In genomic region chr10:1007583-1007982, GRCh38 we compare ENCODE assay signal across 26 cellular contexts. TPM values are rescaled to one million over a fixed set of nuclear protein-coding genes. Genes with fewer than 3 reads are reported as not detected.
"Had no signal": no experiment of that assay in that cellular context is flagged by ENCODE, and none has a peak within 500 bp of the region (broad histone marks: within the 10 kb centered on the region; RNA-seq: fewer than 3 reads in every experiment).

No MANE protein-coding gene starts in this region.

- H3K27ac ChIP-seq: adrenal gland, breast epithelium, gastrocnemius medialis, heart left ventricle, ovary, thoracic aorta, upper lobe of right lung had no signal

- ATAC-seq: activated T-helper 17 cell treated with anti-CD3 and anti-CD28 coated beads, Interleukin-2, amount 50 U/mL, for 72 hours; esophagus mucosa; gastrocnemius medialis; heart left ventricle; naive thymus-derived CD4-positive, alpha-beta T cell; sciatic nerve; stimulated activated naive B cell treated with anti-CD40 and anti-IgM and Interleukin-4, amounts not matched to agents 10 μg/mL and 1 μg/mL and 100 μg/mL, for 72 hours; upper lobe of right lung had no signal

- H3K27me3 ChIP-seq: adrenal gland, breast epithelium, gastrocnemius medialis, heart left ventricle, ovary, upper lobe of right lung had no signal

- H3K9me3 ChIP-seq: gastrocnemius medialis, thoracic aorta had no signal

- FAIRE-seq: astrocyte had no signal

- H3K27me3 Mint-ChIP-seq: activated T-helper 17 cell treated with anti-CD3 and anti-CD28 coated beads, Interleukin-2, amount 50 U/mL, for 72 hours; memory B cell; naive thymus-derived CD4-positive, alpha-beta T cell; stimulated activated naive B cell treated with anti-CD40 and anti-IgM and Interleukin-4, amounts not matched to agents 10 μg/mL and 1 μg/mL and 100 μg/mL, for 72 hours had no signal

- H3K4me1 ChIP-seq: adrenal gland, breast epithelium, gastrocnemius medialis, heart left ventricle, upper lobe of right lung had no signal

- DNase-seq: activated CD4-positive, alpha-beta T cell treated with anti-CD3 and anti-CD28 coated beads for 4 hours; activated CD8-positive, alpha-beta memory T cell treated with anti-CD3 and anti-CD28 coated beads for 24 hours; activated CD8-positive, alpha-beta memory T cell treated with anti-CD3 and anti-CD28 coated beads, Interleukin-2, amount 50 U/mL, for 48 hours; activated naive CD4-positive, alpha-beta T cell treated with anti-CD3 and anti-CD28 coated beads for 36 hours; cerebellar nuclear complex; cortex of kidney; effector CD4-positive, alpha-beta T cell; gastrocnemius medialis; heart left ventricle; naive thymus-derived CD4-positive, alpha-beta T cell; ovary; stimulated activated CD4-positive, alpha-beta T cell treated with anti-CD3 and anti-CD28 coated beads, Interleukin-4, amount 100 ng/mL, for 24 hours; stimulated activated naive B cell treated with anti-CD40 and anti-IgM and Interleukin-4, amounts not matched to agents 10 μg/mL and 1 μg/mL and 100 μg/mL, for 72 hours; upper lobe of right lung had no signal

- H3K27ac Mint-ChIP-seq: activated naive CD4-positive, alpha-beta T cell treated with anti-CD3 and anti-CD28 coated beads for 36 hours; activated T-helper 17 cell treated with anti-CD3 and anti-CD28 coated beads, Interleukin-2, amount 50 U/mL, for 72 hours; memory B cell; stimulated activated naive B cell treated with anti-CD40 and anti-IgM and Interleukin-4, amounts not matched to agents 10 μg/mL and 1 μg/mL and 100 μg/mL, for 72 hours; T-helper 1 cell treated with Interleukin-12 subunit alpha and Interleukin-12 subunit beta and Interleukin-4 antibody, amounts not matched to agents 30 μg/mL and 1 μg/mL, for 36 hours had no signal

- H3K9me3 Mint-ChIP-seq: activated naive CD4-positive, alpha-beta T cell treated with anti-CD3 and anti-CD28 coated beads for 36 hours; activated T-helper 17 cell treated with anti-CD3 and anti-CD28 coated beads, Interleukin-2, amount 50 U/mL, for 72 hours had no signal

- H3K4me3 Mint-ChIP-seq: activated naive CD4-positive, alpha-beta T cell treated with anti-CD3 and anti-CD28 coated beads for 36 hours; activated T-helper 17 cell treated with anti-CD3 and anti-CD28 coated beads, Interleukin-2, amount 50 U/mL, for 72 hours; memory B cell; naive thymus-derived CD4-positive, alpha-beta T cell; stimulated activated naive B cell treated with anti-CD40 and anti-IgM and Interleukin-4, amounts not matched to agents 10 μg/mL and 1 μg/mL and 100 μg/mL, for 72 hours; T-helper 1 cell treated with Interleukin-12 subunit alpha and Interleukin-12 subunit beta and Interleukin-4 antibody, amounts not matched to agents 30 μg/mL and 1 μg/mL, for 36 hours had no signal

- H3K4me3 ChIP-seq: adrenal gland, breast epithelium, gastrocnemius medialis, heart left ventricle, ovary, thoracic aorta, upper lobe of right lung had no signal

RNA-seq across cellular contexts. Expression of gene IDI2, which starts 18.1 kb away (rescaled TPM):
- total RNA-seq: activated naive CD4-positive, alpha-beta T cell treated with anti-CD3 and anti-CD28 coated beads for 36 hours; astrocyte; breast epithelium; esophagus mucosa; liver; mucosa of gallbladder; naive thymus-derived CD4-positive, alpha-beta T cell; ovary; pulmonary artery endothelial cell; sciatic nerve; thoracic aorta; upper lobe of right lung had no signal
- polyA plus RNA-seq: liver; naive thymus-derived CD4-positive, alpha-beta T cell; ovary had no signal
